2 cellular contexts compared by ENCODE assay signal in the genomic region with DNA sequence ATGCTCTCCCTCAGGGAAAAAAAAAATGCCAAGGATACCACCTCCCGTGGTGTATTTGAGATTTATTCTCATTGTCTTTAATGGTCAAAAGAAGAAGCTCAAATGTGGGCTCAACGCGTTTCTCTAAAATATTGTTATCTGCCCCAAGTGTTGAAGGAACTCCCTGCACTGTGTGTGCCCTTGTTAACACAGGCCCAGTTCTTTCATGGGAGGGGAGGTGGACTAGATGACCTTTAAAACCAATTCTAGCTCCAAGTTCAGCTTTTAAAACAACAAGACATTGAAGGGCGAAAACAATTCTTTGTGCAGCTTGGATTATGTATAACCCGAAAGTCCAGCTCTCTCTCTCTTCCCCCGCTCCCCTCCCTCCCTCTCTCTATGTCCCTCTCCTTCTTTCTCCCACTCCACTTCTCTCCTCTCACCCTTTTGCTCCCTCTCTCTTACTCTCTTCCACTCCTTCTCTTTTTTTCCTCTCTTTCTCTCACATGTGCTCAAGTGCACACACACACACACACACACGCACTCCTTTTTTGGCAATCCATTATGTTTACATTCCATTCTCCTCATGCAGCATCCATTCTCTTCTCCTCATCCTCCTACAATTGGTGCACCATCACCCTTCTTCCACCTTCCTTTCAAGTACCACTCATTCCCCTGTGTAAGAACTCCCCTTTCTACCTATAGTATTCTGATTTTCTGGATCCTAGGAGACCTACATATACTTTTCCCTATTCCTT.
TF ChIP-seq lines count a peak whose summit lies in the region.

No MANE protein-coding gene starts in this region.

TF ChIP-seq in IMR-90, 13 proteins besides CTCF, POLR2A, EP300 and RAD21:
- no peak for TF ChIP-seq MXI1 (IDR thresholded peaks at IDR 0.05; ENCODE audit: borderline replicate concordance, low read depth, low read length)
- TF ChIP-seq RFX5 (IDR thresholded peaks at IDR 0.05; ENCODE audit: low read depth, low read length): no peak
- peak; percentile 16; the same call in 1 of the 2 replicates for TF ChIP-seq BHLHE40 (IDR thresholded peaks at IDR 0.05; ENCODE audit: low read depth, low read length)
- TF ChIP-seq, protein P1, sequence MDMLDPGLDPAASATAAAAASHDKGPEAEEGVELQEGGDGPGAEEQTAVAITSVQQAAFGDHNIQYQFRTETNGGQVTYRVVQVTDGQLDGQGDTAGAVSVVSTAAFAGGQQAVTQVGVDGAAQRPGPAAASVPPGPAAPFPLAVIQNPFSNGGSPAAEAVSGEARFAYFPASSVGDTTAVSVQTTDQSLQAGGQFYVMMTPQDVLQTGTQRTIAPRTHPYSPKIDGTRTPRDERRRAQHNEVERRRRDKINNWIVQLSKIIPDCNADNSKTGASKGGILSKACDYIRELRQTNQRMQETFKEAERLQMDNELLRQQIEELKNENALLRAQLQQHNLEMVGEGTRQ (IDR thresholded peaks at IDR 0.05; ENCODE audit: low read depth, low read length): no peak
- no peak for TF ChIP-seq CEBPB (IDR thresholded peaks at IDR 0.05; ENCODE audit: low read depth, low read length)
- no peak for TF ChIP-seq RCOR1 (IDR thresholded peaks at IDR 0.05; ENCODE audit: insufficient replicate concordance, low read length)
- no peak for TF ChIP-seq NFE2L2 (IDR thresholded peaks at IDR 0.05; ENCODE audit: low read depth, low read length)

TF ChIP-seq in H1, 55 proteins besides CTCF, POLR2A, EP300 and RAD21:
- TF ChIP-seq ASH2L (IDR thresholded peaks at IDR 0.05; ENCODE audit: low read length) (no peak), RBBP5 (IDR thresholded peaks at IDR 0.05; ENCODE audit: borderline replicate concordance, low read depth, low read length) (no peak), MAFK (IDR thresholded peaks at IDR 0.05; ENCODE audit: low read depth, low read length) (no peak), PHF8 (conservative IDR thresholded peaks at IDR 0.05; ENCODE audit: low read depth, low read length) (no peak), SIN3A (conservative IDR thresholded peaks at IDR 0.05 in 1 of 2, IDR thresholded peaks at IDR 0.05 in 1 of 2; ENCODE audit: low read depth in 1 of 2, low read length in 2 of 2) (no peak), NANOG (IDR thresholded peaks at IDR 0.05; ENCODE audit: insufficient read depth, low read depth, low read length, poor library complexity, severe bottlenecking) (no peak), CBX8 (IDR thresholded peaks at IDR 0.05; ENCODE audit: borderline replicate concordance, low read depth, low read length) (no peak), CEBPB (IDR thresholded peaks at IDR 0.05; ENCODE audit: low read depth, low read length) (no peak), RFX5 (IDR thresholded peaks at IDR 0.05; ENCODE audit: borderline replicate concordance, low read depth, low read length) (no peak), SRF (IDR thresholded peaks at IDR 0.05; ENCODE audit: low read depth, low read length) (no peak), YY1 (IDR thresholded peaks at IDR 0.05; ENCODE audit: low read depth, low read length) (no peak), CHD2 (IDR thresholded peaks at IDR 0.05; ENCODE audit: low read length) (no peak), KDM4A (IDR thresholded peaks at IDR 0.05; ENCODE audit: low read depth, low read length, severe bottlenecking) (no peak), POLR2AphosphoS5 (IDR thresholded peaks at IDR 0.05; ENCODE audit: low read depth, low read length) (no peak), POU5F1 (IDR thresholded peaks at IDR 0.05; ENCODE audit: low read depth, low read length) (no peak), CHD1 (IDR thresholded peaks at IDR 0.05; ENCODE audit: low read depth, low read length) (no peak), HDAC2 (IDR thresholded peaks at IDR 0.05; ENCODE audit: borderline replicate concordance in 1 of 2, low read depth in 2 of 2, low read length in 2 of 2) (no peak)
- TF ChIP-seq, protein P2, sequence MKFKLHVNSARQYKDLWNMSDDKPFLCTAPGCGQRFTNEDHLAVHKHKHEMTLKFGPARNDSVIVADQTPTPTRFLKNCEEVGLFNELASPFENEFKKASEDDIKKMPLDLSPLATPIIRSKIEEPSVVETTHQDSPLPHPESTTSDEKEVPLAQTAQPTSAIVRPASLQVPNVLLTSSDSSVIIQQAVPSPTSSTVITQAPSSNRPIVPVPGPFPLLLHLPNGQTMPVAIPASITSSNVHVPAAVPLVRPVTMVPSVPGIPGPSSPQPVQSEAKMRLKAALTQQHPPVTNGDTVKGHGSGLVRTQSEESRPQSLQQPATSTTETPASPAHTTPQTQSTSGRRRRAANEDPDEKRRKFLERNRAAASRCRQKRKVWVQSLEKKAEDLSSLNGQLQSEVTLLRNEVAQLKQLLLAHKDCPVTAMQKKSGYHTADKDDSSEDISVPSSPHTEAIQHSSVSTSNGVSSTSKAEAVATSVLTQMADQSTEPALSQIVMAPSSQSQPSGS (IDR thresholded peaks at IDR 0.05; ENCODE audit: low read length): no peak
TF ChIP-seq in H1: peak in this region for 0.
